Comparison of ENCODE assay signal across 16 cellular contexts in the genomic region with DNA sequence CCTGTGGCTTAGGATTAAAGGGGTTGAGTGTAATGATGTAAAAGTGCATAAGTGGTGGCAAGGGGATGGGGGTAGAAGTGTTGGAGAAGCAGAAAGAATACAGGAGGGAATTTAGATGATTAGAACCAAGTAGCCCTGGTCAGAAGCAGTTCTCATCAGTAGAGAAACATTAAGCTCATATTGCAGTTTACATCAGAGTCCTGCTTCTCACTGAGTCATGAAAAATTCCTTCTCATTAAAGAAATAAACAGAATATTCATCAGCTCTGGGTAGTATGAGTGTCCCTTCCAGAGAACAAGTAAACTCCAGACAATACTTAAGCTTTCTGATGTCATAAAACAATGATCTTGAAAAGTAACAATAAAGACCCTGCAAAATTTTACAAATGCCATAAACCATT. TPM values are rescaled to one million over a fixed set of nuclear protein-coding genes. Genes with fewer than 3 reads are reported as not detected.
DNase-seq lines count a peak whose midpoint lies in the region; ATAC-seq, FAIRE-seq and TF ChIP-seq lines count a peak whose summit lies in the region.
"Had no signal": no experiment of that assay in that cellular context is flagged by ENCODE, and none has a peak within 500 bp of the region (broad histone marks: within the 10 kb centered on the region; RNA-seq: fewer than 3 reads in every experiment).

No MANE protein-coding gene starts in this region.

- no peak for FAIRE-seq in bronchial epithelial cell (lab: Jason Lieb, UNC)

- peaks cover 21% of the 10 kb centered on the region for H3K4me1 ChIP-seq in SJSA1 (replicated peaks)

- DNase-seq in EH (ENCODE audit: low read depth) (peak; percentile 3), SJSA1 (ENCODE audit: low read depth in 1 of 2, low spot score in 2 of 2) (peak in 1 of 2 experiments; percentile 47), bronchial epithelial cell (ENCODE audit: low read depth) (peak; percentile 37), hepatic stellate cell (ENCODE audit: low spot score) (peak; percentile 2), dorsolateral prefrontal cortex (no peak), natural killer cell (no peak)
- DNase-seq: COR-L47, DMS153, MM.1S, NCI-H1092 treated with DMSO at 0.1 percent for 48 hours, NCI-H524, PC-9 had no signal

- H3K4me3 Mint-ChIP-seq in natural killer cell: no peak overlapping the region
- H3K4me3 Mint-ChIP-seq: GM23338 had no signal

- TF ChIP-seq CTCF in bronchial epithelial cell (IDR thresholded peaks at IDR 0.05; ENCODE audit: insufficient read depth, low read length, severe bottlenecking): no peak
- TF ChIP-seq CTCF in dorsolateral prefrontal cortex (IDR thresholded peaks at IDR 0.05 in 54 of 56, conservative IDR thresholded peaks at IDR 0.05 in 2 of 56; ENCODE audit: low read depth in 1 of 56, partially characterized antibody in 56 of 56): no peak
- TF ChIP-seq CTCF in natural killer cell (IDR thresholded peaks at IDR 0.05): no peak

- H3K27ac Mint-ChIP-seq in natural killer cell: no peak overlapping the region
- H3K27ac Mint-ChIP-seq: GM23338 had no signal

- H3K27ac ChIP-seq in SJSA1: 0 out of 2 replicates have a peak overlapping the region, but pooled peaks have one; percentile 13
- no peak overlapping the region for H3K27ac ChIP-seq in dorsolateral prefrontal cortex
- H3K27ac ChIP-seq: KMS-11, PC-9 had no signal

- ATAC-seq in natural killer cell (no peak), HG03097 (IDR thresholded peaks at IDR 0.05; ENCODE audit: low FRiP score, unreplicated experiment) (no peak), esophagus mucosa (no peak)
- ATAC-seq: GM23338 had no signal

- H3K4me1 Mint-ChIP-seq in natural killer cell: no peaks in the 10 kb centered on the region
- H3K4me1 Mint-ChIP-seq: GM23338 had no signal

- no peaks in the 10 kb centered on the region for H3K36me3 Mint-ChIP-seq in natural killer cell

- intact Hi-C loops in dorsolateral prefrontal cortex (cut with DNase I) (no loop called here), natural killer cell (cut with micrococcal nuclease) (no loop called here)

- no peaks in the 10 kb centered on the region for H3K9me3 ChIP-seq in SJSA1 (replicated peaks)

- H3K27me3 ChIP-seq in SJSA1 (replicated peaks) (no peaks in the 10 kb centered on the region), bronchial epithelial cell (ENCODE audit: control insufficient read depth, insufficient read depth, low read length) (no peaks in the 10 kb centered on the region), dorsolateral prefrontal cortex (no peaks in the 10 kb centered on the region)

- no peaks in the 10 kb centered on the region for H3K27me3 Mint-ChIP-seq in natural killer cell (ENCODE audit: low read depth in 2 of 2)

- H3K36me3 ChIP-seq in SJSA1: no peaks in the 10 kb centered on the region
- H3K36me3 ChIP-seq in bronchial epithelial cell (ENCODE audit: control insufficient read depth, insufficient read depth, low read length): no peaks in the 10 kb centered on the region

- H3K4me3 ChIP-seq in SJSA1 (no peak overlapping the region), bronchial epithelial cell (ENCODE audit: low read depth, low read length) (no peak overlapping the region), dorsolateral prefrontal cortex (no peak overlapping the region)
- H3K4me3 ChIP-seq: GM23338, PC-9 had no signal

- H3K9me3 Mint-ChIP-seq in natural killer cell: peaks cover 4 to 5% of the 10 kb centered on the region in 2 donors
- H3K9me3 Mint-ChIP-seq: GM23338 had no signal

RNA-seq across cellular contexts. Expression of a gene that starts 36.5 kb away (rescaled TPM):
- 1.7 and 2.5 TPM in 2 replicates for total RNA-seq in SJSA1 (2014; rRNA removed; shearing (Covaris generic))
- 0.26 and 0.53 TPM in 2 replicates for total RNA-seq in bronchial epithelial cell
- total RNA-seq in dorsolateral prefrontal cortex: 1 to 10 TPM in 40 of 120 experiments, under 1 TPM in 73, not detected in 7; 0.18 to 5.3 (median 0.84) TPM
- under 1 TPM; 0.16 to 0.85 (median 0.59) TPM for total RNA-seq in natural killer cell
- 0.28 TPM for total RNA-seq in esophagus mucosa

RNA-seq across cellular contexts. Expression of a gene that starts 36.5 kb away (rescaled TPM):
- 11.4 and 16.3 TPM in 2 replicates for total RNA-seq in SJSA1 (2014; rRNA removed; shearing (Covaris generic))
- total RNA-seq in bronchial epithelial cell (12.1 and 14.1 TPM in 2 replicates), dorsolateral prefrontal cortex (10 to 100 TPM in 118 of 120 experiments, 1 to 10 TPM in 2; 8.2 to 31.1 (median 17.2) TPM), natural killer cell (1 to 10 TPM; 3.0 to 5.4 (median 3.5) TPM), esophagus mucosa (15.2 TPM)

Comparison
In these comparisons a context has a peak if more than half of its experiments do, and no peak if none do; other contexts are left out.
1. DNase-seq: peak in EH (single experiment), bronchial epithelial cell (single experiment) and hepatic stellate cell (single experiment); none in dorsolateral prefrontal cortex (0 of 10) and natural killer cell (single experiment).